Comparison of ENCODE assay signal across 26 cellular contexts in the genomic region with DNA sequence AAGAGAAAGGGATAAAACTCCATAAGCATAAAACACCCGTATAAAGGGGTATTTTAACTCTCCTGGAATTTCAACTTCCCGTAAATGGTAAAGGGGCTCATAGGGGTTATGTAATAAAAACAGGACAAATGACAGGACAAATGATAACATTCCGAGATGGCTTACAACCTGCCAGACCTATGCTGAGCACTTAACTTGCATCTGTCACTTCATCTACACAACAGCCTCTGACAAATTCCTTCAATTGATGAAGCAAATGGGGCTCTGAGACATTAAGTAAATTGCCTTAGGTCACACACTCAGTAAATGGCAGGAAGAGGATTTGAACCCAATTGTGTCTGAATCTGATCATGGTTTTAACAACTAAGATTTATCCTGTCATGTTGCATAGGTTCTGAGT.
DNase-seq lines count a peak whose midpoint lies in the region; ATAC-seq, FAIRE-seq and TF ChIP-seq lines count a peak whose summit lies in the region.
"Had no signal": no experiment of that assay in that cellular context is flagged by ENCODE, and none has a peak within 500 bp of the region (broad histone marks: within the 10 kb centered on the region; RNA-seq: fewer than 3 reads in every experiment).

No MANE protein-coding gene starts in this region.

- H2BK120ac ChIP-seq in mesendoderm (ENCODE audit: low read depth, low read length): no peak overlapping the region

- no peak overlapping the region for H2BK5ac ChIP-seq in mesendoderm (ENCODE audit: low read length)

- no peak overlapping the region for H4K8ac ChIP-seq in mesendoderm (ENCODE audit: low read depth, low read length)

- no peaks in the 10 kb centered on the region for H3K36me3 Mint-ChIP-seq in glutamatergic neuron (ENCODE audit: unreplicated experiment)
- H3K36me3 Mint-ChIP-seq: CD14-positive monocyte had no signal

- WGBS in mesendoderm (ENCODE audit: extremely low coverage, insufficient coverage, low lambda C conversion rate): no CpG with 5 or more reads among the region's 3 CpGs

- DNase-seq in NCI-H82 (lab: John Stamatoyannopoulos, UW) (peak; percentile 70), glutamatergic neuron (no peak), mesendoderm (peak; percentile 25), NCI-H226 (no peak), RKO (ENCODE audit: low spot score) (no peak)
- DNase-seq: 8988T; ACHN; AML-193; BE2C; CD4-positive, alpha-beta T cell; CD8-positive, alpha-beta memory T cell; DMS 273 treated with DMSO at 0.1 percent for 48 hours; DMS79 treated with DMSO at 0.1 percent for 48 hours; GF-D8; GOT3; HFFc6 had no signal

- H3K4me1 ChIP-seq in mesendoderm (ENCODE audit: control insufficient read depth, low read depth, low read length): no peaks in the 10 kb centered on the region
- H3K4me1 ChIP-seq: HAP-1 had no signal

- H3K79me1 ChIP-seq in mesendoderm (ENCODE audit: low read length): no peaks in the 10 kb centered on the region

- peak; percentile 61 for FAIRE-seq in TTC549 (lab: Jason Lieb, UNC)
- FAIRE-seq: A549, D721Med, GM12891, H54 had no signal

- ATAC-seq in HG03469 (IDR thresholded peaks at IDR 0.05; ENCODE audit: unreplicated experiment) (no peak), GM18502 (IDR thresholded peaks at IDR 0.05; ENCODE audit: poor library complexity, unreplicated experiment) (no peak)
- ATAC-seq: A549 had no signal

- H3K56ac ChIP-seq in mesendoderm (ENCODE audit: low read length): no peak overlapping the region

- peak overlapping the region; percentile 73 for H3K27ac Mint-ChIP-seq in glutamatergic neuron (ENCODE audit: unreplicated experiment)
- H3K27ac Mint-ChIP-seq: CD14-positive monocyte; CD4-positive, alpha-beta T cell had no signal

- no peaks in the 10 kb centered on the region for H3K79me2 ChIP-seq in mesendoderm (ENCODE audit: control insufficient read depth, insufficient read depth, low read length)

- H3K27ac ChIP-seq in mesendoderm (ENCODE audit: low read depth, low read length): no peak overlapping the region
- H3K27ac ChIP-seq: BLaER1 treated with 17β-estradiol and CSF1 and Interleukin-3, amounts not matched to agents 10 nM and 100 nM had no signal

- H3K27me3 ChIP-seq in mesendoderm (ENCODE audit: insufficient read depth, low read length, poor library complexity): no peaks in the 10 kb centered on the region
- H3K27me3 ChIP-seq: BE2C; BLaER1 treated with 17β-estradiol and CSF1 and Interleukin-3, amounts not matched to agents 10 nM and 100 nM had no signal

- no peak overlapping the region for H2AK5ac ChIP-seq in mesendoderm (ENCODE audit: low read length)

- H3K9me3 Mint-ChIP-seq in glutamatergic neuron (ENCODE audit: unreplicated experiment): no peaks in the 10 kb centered on the region
- H3K9me3 Mint-ChIP-seq: CD4-positive, alpha-beta T cell; HFFc6 had no signal

- H2BK15ac ChIP-seq in mesendoderm (replicated peaks; ENCODE audit: low read depth): no peak overlapping the region

- TF ChIP-seq CTCF in glutamatergic neuron (IDR thresholded peaks at IDR 0.05; ENCODE audit: partially characterized antibody, unreplicated experiment): no peak

- H3K4me1 Mint-ChIP-seq in glutamatergic neuron (ENCODE audit: low read depth, unreplicated experiment): peaks cover 5% of the 10 kb centered on the region

- no peak overlapping the region for H3K23ac ChIP-seq in mesendoderm (ENCODE audit: low read length)

- no peak overlapping the region for H3K4me3 Mint-ChIP-seq in glutamatergic neuron (ENCODE audit: unreplicated experiment)
- H3K4me3 Mint-ChIP-seq: CD14-positive monocyte; CD4-positive, alpha-beta T cell; CD8-positive, alpha-beta memory T cell; HFFc6 had no signal

- no peak overlapping the region for H4K5ac ChIP-seq in mesendoderm (ENCODE audit: low read length)

- no peak overlapping the region for H3K4me2 ChIP-seq in mesendoderm (ENCODE audit: low read length)
- H3K4me2 ChIP-seq: A549; BLaER1 treated with 17β-estradiol and CSF1 and Interleukin-3, amounts not matched to agents 10 nM and 100 nM had no signal

- no peak overlapping the region for H3K4me3 ChIP-seq in mesendoderm (ENCODE audit: low read length)
- H3K4me3 ChIP-seq: A549; BLaER1 treated with 17β-estradiol and CSF1 and Interleukin-3, amounts not matched to agents 10 nM and 100 nM; HAP-1 had no signal

- no peaks in the 10 kb centered on the region for H3K27me3 Mint-ChIP-seq in glutamatergic neuron (ENCODE audit: unreplicated experiment)
- H3K27me3 Mint-ChIP-seq: CD8-positive, alpha-beta memory T cell had no signal

- no peak overlapping the region for H3K4ac ChIP-seq in mesendoderm (ENCODE audit: low read depth, low read length)

- no peak overlapping the region for H3K9ac ChIP-seq in mesendoderm (ENCODE audit: low read length)
- H3K9ac ChIP-seq: BLaER1 treated with 17β-estradiol and CSF1 and Interleukin-3, amounts not matched to agents 10 nM and 100 nM had no signal

- no peaks in the 10 kb centered on the region for H3K36me3 ChIP-seq in mesendoderm (ENCODE audit: control insufficient read depth, insufficient read depth, low read length)
- H3K36me3 ChIP-seq: BE2C; BLaER1 treated with 17β-estradiol and CSF1 and Interleukin-3, amounts not matched to agents 10 nM and 100 nM; HAP-1 had no signal

- H3K18ac ChIP-seq in mesendoderm (ENCODE audit: low read length): no peak overlapping the region

Comparison
In these comparisons a context has a peak if more than half of its experiments do, and no peak if none do; other contexts are left out.
1. DNase-seq: peak in NCI-H82 (single experiment) and mesendoderm (single experiment); none in glutamatergic neuron (single experiment), NCI-H226 (single experiment) and RKO (single experiment).